ENCODE assay signal across 8 cellular contexts in genomic region chr22:20310773-20311172, GRCh38. TPM values are rescaled to one million over a fixed set of nuclear protein-coding genes. Genes with fewer than 3 reads are reported as not detected.
DNase-seq lines count a peak whose midpoint lies in the region; ATAC-seq, FAIRE-seq and TF ChIP-seq lines count a peak whose summit lies in the region.
"Not testable (repeated sequence)": the region's sequence is repeated elsewhere in the genome, so short reads cannot be mapped to it uniquely, and the experiment has no call there.

No MANE protein-coding gene starts in this region.

- H3K27me3 Mint-ChIP-seq in activated CD4-positive, alpha-beta T cell treated with anti-CD3 and anti-CD28 coated beads, Interleukin-2, amount 10 ng/mL, durations not matched to agents 7 days and 5 days; mesothelial cell of epicardium (ENCODE audit: low read depth); progenitor cell of endocrine pancreas: not testable (repeated sequence)

- not testable (repeated sequence) for H3K4me2 ChIP-seq in K562 (ENCODE audit: insufficient read depth, low read length)

- not testable (repeated sequence) for FAIRE-seq in K562 (lab: Jason Lieb, UNC); kidney (lab: Jason Lieb, UNC)

- not testable (repeated sequence) for H3K27me3 ChIP-seq in AG04450 (ENCODE audit: control insufficient read depth, insufficient read depth, low read length); Peyer's patch; upper lobe of right lung
- H3K27me3 ChIP-seq in K562 (ENCODE audit: control insufficient read depth in 2 of 2, insufficient read depth in 2 of 2, low read length in 2 of 2): peaks cover 32 to 48% of the 10 kb centered on the region in 2 experiments; a peak in 4 of 5 replicates

- H3K9me3 ChIP-seq in AG04450 (ENCODE audit: control insufficient read depth, insufficient read depth, low read length); Peyer's patch; K562 (replicated peaks; ENCODE audit: control insufficient read depth, insufficient read depth, low read depth, low read length); kidney (ENCODE audit: control insufficient read depth in 1 of 2, low read length in 2 of 2); upper lobe of right lung: not testable (repeated sequence)

- peaks cover 12% of the 10 kb centered on the region; the same call in 1 of the 2 replicates for H4K20me1 ChIP-seq in K562 (replicated peaks; ENCODE audit: control insufficient read depth, insufficient read depth, low read length)

- H3K4me1 Mint-ChIP-seq in activated CD4-positive, alpha-beta T cell treated with anti-CD3 and anti-CD28 coated beads, Interleukin-2, amount 10 ng/mL, durations not matched to agents 7 days and 5 days; mesothelial cell of epicardium; progenitor cell of endocrine pancreas (ENCODE audit: low read depth): not testable (repeated sequence)

- not testable (repeated sequence) for H3K9ac ChIP-seq in K562 (ENCODE audit: insufficient read depth in 1 of 2, low read depth in 2 of 2, low read length in 2 of 2); kidney (ENCODE audit: low read length in 2 of 2)

- WGBS in K562 (ENCODE audit: insufficient coverage, low coverage, missing lambda C conversion rate): 7% methylated on average over 6 of the region's 6 CpGs

- peak overlapping the region; percentile 31 for H3K27ac Mint-ChIP-seq in activated CD4-positive, alpha-beta T cell treated with anti-CD3 and anti-CD28 coated beads, Interleukin-2, amount 10 ng/mL, durations not matched to agents 7 days and 5 days
- not testable (repeated sequence) for H3K27ac Mint-ChIP-seq in mesothelial cell of epicardium, progenitor cell of endocrine pancreas

- peak overlapping the region; percentile 57 for H3K27ac ChIP-seq in AG04450 (ENCODE audit: low read depth, low read length)
- not testable (repeated sequence) for H3K27ac ChIP-seq in Peyer's patch; K562 (ENCODE audit: extremely low read depth, low read depth, low read length); kidney (ENCODE audit: low read depth in 2 of 2, low read length in 2 of 2); upper lobe of right lung

- H3K4me3 ChIP-seq in AG04450 (ENCODE audit: low read depth, low read length); Peyer's patch; K562; kidney (ENCODE audit: low read length in 2 of 2); upper lobe of right lung: not testable (repeated sequence)

- in situ Hi-C loops in K562 (cut with MboI): loop anchor here (5.0 to 25.0 kb wide), 2 partner anchors 1393 to 1898 kb away; no protein-coding TSS in a partner anchor

- not testable (repeated sequence) for H3K4me3 Mint-ChIP-seq in activated CD4-positive, alpha-beta T cell treated with anti-CD3 and anti-CD28 coated beads, Interleukin-2, amount 10 ng/mL, durations not matched to agents 7 days and 5 days; mesothelial cell of epicardium; progenitor cell of endocrine pancreas (ENCODE audit: low read depth)

- TF ChIP-seq POLR2A in Peyer's patch (IDR thresholded peaks at IDR 0.05); K562 (conservative IDR thresholded peaks at IDR 0.05): not testable (repeated sequence)

- POLR2A ChIA-PET in AG04450 (lab: Yijun Ruan, JAX); activated CD4-positive, alpha-beta T cell treated with anti-CD3 and anti-CD28 coated beads, Interleukin-2, amount 10 ng/mL, durations not matched to agents 7 days and 5 days (lab: Charles Lee): not testable (repeated sequence)
- POLR2A ChIA-PET in K562 (lab: Yijun Ruan, JAX): interaction anchor here (0.6 to 2.2 kb wide), 5 partner anchors 9 to 1515 kb away, joined by 3 to 14 read pairs (median 4); partner anchors contain the start of gene DGCR6L

- H3K9me1 ChIP-seq in K562 (ENCODE audit: control insufficient read depth, insufficient read depth, low read length): not testable (repeated sequence)

- not testable (repeated sequence) for TF ChIP-seq EP300 in K562 (IDR thresholded peaks at IDR 0.05; ENCODE audit: low read length)

- not testable (repeated sequence) for H3K36me3 ChIP-seq in Peyer's patch; K562 (ENCODE audit: control insufficient read depth, insufficient read depth, low read length); kidney (ENCODE audit: control insufficient read depth in 1 of 2, insufficient read depth in 2 of 2, low read length in 2 of 2); upper lobe of right lung

- not testable (repeated sequence) for H3K9me3 Mint-ChIP-seq in activated CD4-positive, alpha-beta T cell treated with anti-CD3 and anti-CD28 coated beads, Interleukin-2, amount 10 ng/mL, durations not matched to agents 7 days and 5 days; mesothelial cell of epicardium; progenitor cell of endocrine pancreas (ENCODE audit: low read depth)

- H3K36me3 Mint-ChIP-seq in activated CD4-positive, alpha-beta T cell treated with anti-CD3 and anti-CD28 coated beads, Interleukin-2, amount 10 ng/mL, durations not matched to agents 7 days and 5 days (ENCODE audit: low read depth); mesothelial cell of epicardium; progenitor cell of endocrine pancreas (ENCODE audit: insufficient read depth): not testable (repeated sequence)

- not testable (repeated sequence) for H3K4me1 ChIP-seq in Peyer's patch; kidney (ENCODE audit: control insufficient read depth in 1 of 2, insufficient read depth in 1 of 2, low read depth in 1 of 2, low read length in 2 of 2); upper lobe of right lung
- peaks cover 0 to 40% of the 10 kb centered on the region in 2 experiments; a peak in 2 of 5 replicates for H3K4me1 ChIP-seq in K562 (replicated peaks in 1 of 2; ENCODE audit: control insufficient read depth in 2 of 2, insufficient read depth in 2 of 2, low read length in 2 of 2)

- not testable (repeated sequence) for DNase-seq in AG04450 (ENCODE audit: low read depth, low spot score); activated CD4-positive, alpha-beta T cell treated with anti-CD3 and anti-CD28 coated beads, Interleukin-2, amount 10 ng/mL, durations not matched to agents 7 days and 5 days; K562 (ENCODE audit: extremely low read depth in 1 of 4, low spot score in 3 of 4)
- peak in 2 of 3 donors; percentile 4 to 31 for DNase-seq in Peyer's patch
- peak; percentile 64 for DNase-seq in kidney
- DNase-seq in mesothelial cell of epicardium (ENCODE audit: low spot score in 2 of 2, unreplicated experiment in 2 of 2): peak; percentile 3 to 34
- peak; percentile 6 for DNase-seq in progenitor cell of endocrine pancreas (ENCODE audit: low spot score, unreplicated experiment)
- DNase-seq in upper lobe of right lung: peak; percentile 57

- not testable (repeated sequence) for TF ChIP-seq RAD21 in K562 (CRISPR knock-in tag; conservative IDR thresholded peaks at IDR 0.05 in 1 of 2, IDR thresholded peaks at IDR 0.05 in 1 of 2)

- not testable (repeated sequence) for H3K79me2 ChIP-seq in K562 (ENCODE audit: control insufficient read depth, insufficient read depth, low read length)

- not testable (repeated sequence) for H2AFZ ChIP-seq in K562 (ENCODE audit: low read depth, low read length)

- 0 out of 3 replicates have a peak, but pooled peaks have one; percentile 1 for ATAC-seq in K562
- not testable (repeated sequence) for ATAC-seq in upper lobe of right lung

- CTCF ChIA-PET in AG04450 (lab: Charles Lee); activated CD4-positive, alpha-beta T cell treated with anti-CD3 and anti-CD28 coated beads, Interleukin-2, amount 10 ng/mL, durations not matched to agents 7 days and 5 days (lab: Charles Lee); K562 (lab: Yijun Ruan, JAX; ENCODE audit: low intra/inter-chr PET ratio): not testable (repeated sequence)

- not testable (repeated sequence) for TF ChIP-seq CTCF in AG04450 (IDR thresholded peaks at IDR 0.05; ENCODE audit: low read depth, low read length); Peyer's patch (IDR thresholded peaks at IDR 0.05); K562 (IDR thresholded peaks at IDR 0.05 in 2 of 3, conservative IDR thresholded peaks at IDR 0.05 in 1 of 3; ENCODE audit: insufficient read depth in 2 of 3, low read depth in 1 of 3, low read length in 3 of 3); kidney (IDR thresholded peaks at IDR 0.05; ENCODE audit: borderline replicate concordance, extremely low read depth, insufficient read depth); mesothelial cell of epicardium (IDR thresholded peaks at IDR 0.05; ENCODE audit: unreplicated experiment); progenitor cell of endocrine pancreas (IDR thresholded peaks at IDR 0.05; ENCODE audit: unreplicated experiment); upper lobe of right lung (IDR thresholded peaks at IDR 0.05)

- intact Hi-C loops in K562 (cut with micrococcal nuclease); kidney (cut with DNase I); upper lobe of right lung (cut with DNase I): not testable (repeated sequence)

- not testable (repeated sequence) for BruUV-seq in K562 (replicated peaks; lab: Mats Ljungman, UMichigan)

RNA-seq across cellular contexts. Expression of gene DGCR6L, which starts 9.1 kb away (rescaled TPM):
- polyA plus RNA-seq in AG04450 (2011; rRNA removed) (45.4 and 60.9 TPM in 2 replicates), K562 (2011; rRNA removed) (51.0 and 88.0 TPM in 2 replicates), K562 (2014; fragmentation: Illumina TruSeq; extraction: Trizol) (40.4 and 66.5 TPM in 2 replicates), K562 (2014; fragmentation: Nextera tagmentation; extraction: Ambion mirVana) (1 to 10 TPM; 3.6 to 8.1 TPM), K562 (2014; rRNA removed) (113 and 117 TPM in 2 replicates), kidney (ENCODE audit: insufficient read depth, low read depth, low replicate concordance) (137 TPM)
- polyA minus RNA-seq in AG04450 (2011; rRNA and poly(A)+ RNA removed): 19.9 and 20.9 TPM in 2 replicates
- total RNA-seq in Peyer's patch (10 to 100 TPM; 21.3 to 38.9 (median 31.9) TPM), K562 (2014; rRNA removed) (151 and 163 TPM in 2 replicates), K562 (2014; rRNA removed; fragmentation: Illumina TruSeq; extraction: Trizol) (14.1 and 20.0 TPM in 2 replicates), K562 (2015; rRNA removed; fragmentation: Illumina TruSeq; extraction: Trizol) (78.1 and 78.6 TPM in 2 replicates), K562 (2021) (95.3 and 101 TPM in 2 replicates), kidney (35.3 TPM), mesothelial cell of epicardium (38.7 to 40.1 TPM (median 38.7 TPM) in 3 replicates), progenitor cell of endocrine pancreas (37.2 and 41.0 TPM in 2 replicates), upper lobe of right lung (35.8 TPM)
- 10 to 100 TPM; 60.4 to 63.1 TPM for total RNA-seq in activated CD4-positive, alpha-beta T cell treated with anti-CD3 and anti-CD28 coated beads, Interleukin-2, amount 10 ng/mL, durations not matched to agents 7 days and 5 days
- 5.8 and 25.8 TPM in 2 replicates for total RNA-seq in K562 (2011; cell fraction: chromatin; rRNA removed; ENCODE audit: low replicate concordance)
- 37.9 and 39.6 TPM in 2 replicates for total RNA-seq in K562 (2011; cell fraction: nucleolus; rRNA removed)
- total RNA-seq in K562 (2011; cell fraction: nucleoplasm; rRNA removed): 19.9 and 28.5 TPM in 2 replicates
- polyA plus RNA-seq in K562 (2011; cell fraction: cytosol; rRNA removed): 116 and 204 TPM in 2 replicates
- 72.9 and 95.1 TPM in 2 replicates for polyA plus RNA-seq in K562 (2011; cell fraction: nucleus; rRNA removed)
- polyA plus RNA-seq in K562 (2012): 80.6 and 161 TPM in 2 replicates
- polyA minus RNA-seq in K562 (2011; rRNA and poly(A)+ RNA removed): 14.8 and 17.4 TPM in 2 replicates
- polyA minus RNA-seq in K562 (2011; cell fraction: cytosol; rRNA and poly(A)+ RNA removed): 35.4 and 39.9 TPM in 2 replicates
- polyA minus RNA-seq in K562 (2011; cell fraction: nucleus; rRNA and poly(A)+ RNA removed): 29.2 and 43.1 TPM in 2 replicates

RNA-seq across cellular contexts. Expression of gene RTN4R, which starts 42.7 kb away (rescaled TPM):
- polyA plus RNA-seq in AG04450 (2011; rRNA removed) (0.16 and 0.38 TPM in 2 replicates), K562 (2011; rRNA removed) (1.3 and 4.4 TPM in 2 replicates), K562 (2014; fragmentation: Illumina TruSeq; extraction: Trizol) (0.46 TPM in 1 of 2 replicates, not detected in the other), K562 (2014; fragmentation: Nextera tagmentation; extraction: Ambion mirVana) (under 1 TPM in 1 of 2 experiments, not detected in 1; 0.04 TPM), K562 (2014; rRNA removed) (1.2 and 2.3 TPM in 2 replicates), kidney (ENCODE audit: insufficient read depth, low read depth, low replicate concordance) (2.5 TPM)
- polyA minus RNA-seq in AG04450 (2011; rRNA and poly(A)+ RNA removed): 0.23 and 0.26 TPM in 2 replicates
- total RNA-seq in Peyer's patch (1 to 10 TPM; 5.2 to 9.1 (median 5.7) TPM), K562 (2014; rRNA removed) (1.5 and 2.3 TPM in 2 replicates), K562 (2014; rRNA removed; fragmentation: Illumina TruSeq; extraction: Trizol) (not detected in 2 replicates), K562 (2015; rRNA removed; fragmentation: Illumina TruSeq; extraction: Trizol) (0.41 and 0.43 TPM in 2 replicates), K562 (2021) (2.8 and 3.0 TPM in 2 replicates), kidney (1.2 TPM), mesothelial cell of epicardium (8.9 to 10.0 TPM (median 9.5 TPM) in 3 replicates), progenitor cell of endocrine pancreas (30.8 and 36.0 TPM in 2 replicates), upper lobe of right lung (9.8 TPM)
- 1 to 10 TPM; 3.1 to 4.0 TPM for total RNA-seq in activated CD4-positive, alpha-beta T cell treated with anti-CD3 and anti-CD28 coated beads, Interleukin-2, amount 10 ng/mL, durations not matched to agents 7 days and 5 days
- 0.62 and 4.8 TPM in 2 replicates for total RNA-seq in K562 (2011; cell fraction: chromatin; rRNA removed; ENCODE audit: low replicate concordance)
- total RNA-seq in K562 (2011; cell fraction: nucleolus; rRNA removed): 7.4 and 9.8 TPM in 2 replicates
- 3.2 and 3.7 TPM in 2 replicates for total RNA-seq in K562 (2011; cell fraction: nucleoplasm; rRNA removed)
- 5.9 and 9.9 TPM in 2 replicates for polyA plus RNA-seq in K562 (2011; cell fraction: cytosol; rRNA removed)
- polyA plus RNA-seq in K562 (2011; cell fraction: nucleus; rRNA removed): 2.9 and 3.5 TPM in 2 replicates
- polyA plus RNA-seq in K562 (2012): 2.9 and 4.6 TPM in 2 replicates
- polyA minus RNA-seq in K562 (2011; rRNA and poly(A)+ RNA removed): 1.0 and 1.5 TPM in 2 replicates
- 5.1 and 13.6 TPM in 2 replicates for polyA minus RNA-seq in K562 (2011; cell fraction: cytosol; rRNA and poly(A)+ RNA removed)
- polyA minus RNA-seq in K562 (2011; cell fraction: nucleus; rRNA and poly(A)+ RNA removed): 0.40 and 1.3 TPM in 2 replicates
